Comparison of ENCODE assay signal across 9 cellular contexts in the genomic region with DNA sequence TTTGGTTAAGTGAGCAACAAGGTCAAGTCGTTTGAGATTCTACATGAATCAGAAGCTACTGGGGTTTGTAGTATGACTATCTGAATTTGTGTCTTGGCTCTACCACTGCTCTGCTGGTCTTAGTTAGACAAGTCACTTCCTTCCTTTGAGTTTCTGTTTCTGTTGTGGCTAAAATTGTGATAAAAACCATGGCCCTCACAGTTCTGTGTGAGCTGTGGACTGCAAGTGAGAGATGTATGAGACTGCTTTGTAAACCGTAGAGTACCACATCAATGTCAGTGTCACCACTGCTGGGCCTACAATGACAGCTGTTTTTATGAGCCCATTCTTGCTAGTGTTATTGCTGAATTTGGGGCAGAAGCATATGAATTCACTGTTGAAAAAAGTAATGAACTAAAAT. TPM values are rescaled to one million over a fixed set of nuclear protein-coding genes. Genes with fewer than 3 reads are reported as not detected.
A peak's percentile ranks its signal among the peaks of the same experiment; 100 is the strongest.
DNase-seq lines count a peak whose midpoint lies in the region; ATAC-seq and TF ChIP-seq lines count a peak whose summit lies in the region.
"Had no signal": no experiment of that assay in that cellular context is flagged by ENCODE, and none has a peak within 500 bp of the region (broad histone marks: within the 10 kb centered on the region; RNA-seq: fewer than 3 reads in every experiment).

No MANE protein-coding gene starts in this region.

- H3K9me3 ChIP-seq in gastroesophageal sphincter: no peaks in the 10 kb centered on the region

- H3K27ac ChIP-seq in gastroesophageal sphincter: peak overlapping the region in 3 of 4 donors; percentile 12 to 82 (median 28)

- peaks cover 12 to 96% (median 31%) of the 10 kb centered on the region in 3 donors for H3K4me1 ChIP-seq in gastroesophageal sphincter

- ATAC-seq in GM18868 (IDR thresholded peaks at IDR 0.05; ENCODE audit: unreplicated experiment): peak; percentile 93
- peak; percentile 97 for ATAC-seq in GM21529 (IDR thresholded peaks at IDR 0.05; ENCODE audit: unreplicated experiment)
- ATAC-seq in HG03432 (IDR thresholded peaks at IDR 0.05; ENCODE audit: unreplicated experiment): peak; percentile 99
- no peak for ATAC-seq in gastroesophageal sphincter

- TF ChIP-seq CTCF in gastroesophageal sphincter (IDR thresholded peaks at IDR 0.05) (no peak), foreskin fibroblast (IDR thresholded peaks at IDR 0.05; ENCODE audit: low read depth, low read length) (no peak)

- WGBS in gastroesophageal sphincter (ENCODE audit: low coverage in 1 of 2), 2 donors: 66 to 71% methylated on average over 2 of the region's 2 CpGs

- H3K4me3 ChIP-seq in gastroesophageal sphincter (no peak overlapping the region), foreskin fibroblast (ENCODE audit: low read depth in 1 of 2, low read length in 2 of 2) (no peak overlapping the region)

- H3K36me3 ChIP-seq in gastroesophageal sphincter: peaks cover 0 to 14% of the 10 kb centered on the region in 2 donors

- no peak for TF ChIP-seq POLR2A in gastroesophageal sphincter (IDR thresholded peaks at IDR 0.05)

- TF ChIP-seq EP300 in gastroesophageal sphincter (IDR thresholded peaks at IDR 0.05): no peak

- DNase-seq in AG08396 (ENCODE audit: low spot score) (no peak), foreskin fibroblast (no peak), DMS153 treated with DMSO at 0.1 percent for 48 hours (lab: John Stamatoyannopoulos, UW; ENCODE audit: unreplicated experiment) (no peak), NCI-H1694 (lab: John Stamatoyannopoulos, UW) (no peak)
- DNase-seq: NCI-H1092 had no signal

- H3K27me3 ChIP-seq in gastroesophageal sphincter: no peaks in the 10 kb centered on the region

RNA-seq across cellular contexts. Expression of a gene that starts 32.7 kb away (rescaled TPM):
- 10 to 100 TPM; 13.1 to 45.8 (median 25.3) TPM for total RNA-seq in gastroesophageal sphincter
